In genomic region chr15:43692679-43693078, GRCh38 we compare ENCODE assay signal across 2 cellular contexts. TPM values are rescaled to one million over a fixed set of nuclear protein-coding genes. Genes with fewer than 3 reads are reported as not detected.
"Had no signal": no experiment of that assay in that cellular context is flagged by ENCODE, and none has a peak within 500 bp of the region (broad histone marks: within the 10 kb centered on the region; RNA-seq: fewer than 3 reads in every experiment).

No MANE protein-coding gene starts in this region.

RNA-seq across cellular contexts. Expression of gene CKMT1A, which starts 1.0 kb away (rescaled TPM):
- total RNA-seq: IMR-90 had no signal
- polyA plus RNA-seq: IgD-negative memory B cell, IMR-90 had no signal
